2 cellular contexts compared by ENCODE assay signal in genomic region chr11:2530855-2531200, GRCh38.
TF ChIP-seq lines count a peak whose summit lies in the region.

No MANE protein-coding gene starts in this region.

TF ChIP-seq in IMR-90, 13 proteins besides CTCF, POLR2A, EP300 and RAD21 (continued from another document):
- TF ChIP-seq MAZ (IDR thresholded peaks at IDR 0.05; ENCODE audit: borderline replicate concordance, low read depth, low read length) (no peak), RFX5 (IDR thresholded peaks at IDR 0.05; ENCODE audit: low read depth, low read length) (no peak), ELK1 (IDR thresholded peaks at IDR 0.05; ENCODE audit: borderline replicate concordance, low read depth, low read length) (no peak), CHD1 (IDR thresholded peaks at IDR 0.05; ENCODE audit: low read depth, low read length) (no peak), RCOR1 (IDR thresholded peaks at IDR 0.05; ENCODE audit: insufficient replicate concordance, low read length) (no peak), MAFK (IDR thresholded peaks at IDR 0.05; ENCODE audit: low read depth, low read length) (no peak), SMC3 (IDR thresholded peaks at IDR 0.05; ENCODE audit: low read depth, low read length) (no peak), MXI1 (IDR thresholded peaks at IDR 0.05; ENCODE audit: borderline replicate concordance, low read depth, low read length) (no peak), NFE2L2 (IDR thresholded peaks at IDR 0.05; ENCODE audit: low read depth, low read length) (no peak)

TF ChIP-seq in WTC11, 78 proteins besides CTCF, POLR2A, EP300 and RAD21 (continued from another document):
- 0 out of 2 replicates have a peak, but pooled peaks have one; percentile 10 for TF ChIP-seq ZBTB43 (CRISPR knock-in tag; IDR thresholded peaks at IDR 0.05)
